ENCODE assay signal across 8 cellular contexts in genomic region chr1:23370270-23370743, GRCh38. TPM values are rescaled to one million over a fixed set of nuclear protein-coding genes. Genes with fewer than 3 reads are reported as not detected.
DNase-seq lines count a peak whose midpoint lies in the region; ATAC-seq and TF ChIP-seq lines count a peak whose summit lies in the region.

No MANE protein-coding gene starts in this region.

- no peak overlapping the region for H2AFZ ChIP-seq in DND-41 (ENCODE audit: low read depth, low read length)

- no peak for ATAC-seq in DND-41 (ENCODE audit: insufficient read depth, low read depth)

- H3K27me3 ChIP-seq in DND-41 (ENCODE audit: insufficient read depth, low read length, poor library complexity) (no peaks in the 10 kb centered on the region), SJCRH30 (no peaks in the 10 kb centered on the region)

- H3K27me3 Mint-ChIP-seq in progenitor cell of endocrine pancreas, result no peaks in the 10 kb centered on the region

- DNase-seq in DND-41, result no peak
- no peak for DNase-seq in SJCRH30
- no peak for DNase-seq in epithelial cell of prostate (ENCODE audit: low read depth, low spot score)
- DNase-seq in progenitor cell of endocrine pancreas (ENCODE audit: low spot score, unreplicated experiment), result no peak
- DNase-seq in DMS53 treated with DMSO at 0.1 percent for 48 hours (lab: John Stamatoyannopoulos, UW; ENCODE audit: unreplicated experiment), result no peak
- no peak for DNase-seq in GF-D8 (lab: John Stamatoyannopoulos, UW)
- no peak for DNase-seq in KG1 (lab: John Stamatoyannopoulos, UW)
- no peak for DNase-seq in NCI-H510A (lab: John Stamatoyannopoulos, UW)

- H3K27ac ChIP-seq in DND-41 (ENCODE audit: low read length) (peak overlapping the region; percentile 99; the same call in 1 of the 2 replicates), SJCRH30 (peak overlapping the region; percentile 90; the same call in 1 of the 2 replicates), epithelial cell of prostate (peak overlapping the region; percentile 91)

- peak overlapping the region; percentile 97 for H3K4me2 ChIP-seq in DND-41 (ENCODE audit: insufficient read depth, low read length)

- H4K20me1 ChIP-seq in DND-41 (ENCODE audit: insufficient read depth, low read length), result no peaks in the 10 kb centered on the region

- H3K9me3 ChIP-seq in DND-41 (ENCODE audit: insufficient read depth, low read length, severe bottlenecking) (no peaks in the 10 kb centered on the region), SJCRH30 (replicated peaks) (no peaks in the 10 kb centered on the region)

- H3K4me3 ChIP-seq in DND-41 (ENCODE audit: low read depth in 1 of 2, low read length in 2 of 2) (peak overlapping the region in 1 of 2 experiments; percentile 94; a peak in 2 of 4 replicates), SJCRH30 (peak overlapping the region; percentile 81)

- peak overlapping the region; percentile 99 for H3K27ac Mint-ChIP-seq in progenitor cell of endocrine pancreas

- TF ChIP-seq CTCF in DND-41 (IDR thresholded peaks at IDR 0.05; ENCODE audit: borderline replicate concordance, extremely low read depth, low read length, poor library complexity, severe bottlenecking), result no peak
- TF ChIP-seq CTCF in progenitor cell of endocrine pancreas (IDR thresholded peaks at IDR 0.05; ENCODE audit: unreplicated experiment), result no peak

- peak overlapping the region; percentile 93 for H3K9ac ChIP-seq in DND-41 (ENCODE audit: low read depth, low read length)

- H3K36me3 Mint-ChIP-seq in progenitor cell of endocrine pancreas (ENCODE audit: insufficient read depth), result peaks cover 22% of the 10 kb centered on the region

- peaks cover 56% of the 10 kb centered on the region for H3K4me1 Mint-ChIP-seq in progenitor cell of endocrine pancreas (ENCODE audit: low read depth)

- peaks cover 9% of the 10 kb centered on the region; the same call in 1 of the 2 replicates for H3K36me3 ChIP-seq in DND-41 (ENCODE audit: insufficient read depth, low read length)
- peaks cover 2% of the 10 kb centered on the region; the same call in 1 of the 2 replicates for H3K36me3 ChIP-seq in SJCRH30

- peaks cover 35% of the 10 kb centered on the region for H3K4me1 ChIP-seq in DND-41 (ENCODE audit: insufficient read depth, low read length)
- peaks cover 9% of the 10 kb centered on the region for H3K4me1 ChIP-seq in SJCRH30

- H3K9me3 Mint-ChIP-seq in progenitor cell of endocrine pancreas (ENCODE audit: low read depth), result peaks cover 11% of the 10 kb centered on the region

- peaks cover 30% of the 10 kb centered on the region for H3K79me2 ChIP-seq in DND-41 (ENCODE audit: insufficient read depth, low read length)

- peak overlapping the region; percentile 96 for H3K4me3 Mint-ChIP-seq in progenitor cell of endocrine pancreas (ENCODE audit: low read depth)

RNA-seq across cellular contexts. Expression of gene ZNF436, which starts 0.7 kb away (rescaled TPM):
- total RNA-seq in SJCRH30 (2014; rRNA removed; shearing (Covaris generic)), result 13.8 and 15.8 TPM in 2 replicates
- total RNA-seq in progenitor cell of endocrine pancreas, result 13.7 and 13.9 TPM in 2 replicates

RNA-seq across cellular contexts. Expression of gene HNRNPR, which starts 26.2 kb away (rescaled TPM):
- 342 and 380 TPM in 2 replicates for total RNA-seq in SJCRH30 (2014; rRNA removed; shearing (Covaris generic))
- 201 and 212 TPM in 2 replicates for total RNA-seq in progenitor cell of endocrine pancreas

RNA-seq across cellular contexts. Expression of gene TCEA3, which starts 54.2 kb away (rescaled TPM):
- 0.10 TPM in 1 of 2 replicates, not detected in the other for total RNA-seq in SJCRH30 (2014; rRNA removed; shearing (Covaris generic))
- total RNA-seq in progenitor cell of endocrine pancreas, result 12.9 and 13.6 TPM in 2 replicates

Comparison
In these comparisons a context has a peak if more than half of its experiments do, and no peak if none do; other contexts are left out.
1. RNA of gene TCEA3, which starts 54.2 kb away (total RNA-seq): 12.9 to 13.6 TPM in progenitor cell of endocrine pancreas; 0.10 TPM in SJCRH30; every median in the first group is over 10 times any median in the second.
2. Peak in every context shown above with its lines, with median percentiles within 50 percentile points of each other: H3K27ac ChIP-seq.